In genomic region chr9:129242971-129243561, GRCh38 we compare ENCODE assay signal across 12 cellular contexts.
DNase-seq lines count a peak whose midpoint lies in the region; ATAC-seq and TF ChIP-seq lines count a peak whose summit lies in the region.
"Had no signal": no experiment of that assay in that cellular context is flagged by ENCODE, and none has a peak within 500 bp of the region (broad histone marks: within the 10 kb centered on the region; RNA-seq: fewer than 3 reads in every experiment).

No MANE protein-coding gene starts in this region.

- no peaks in the 10 kb centered on the region for H3K9me2 ChIP-seq in SK-N-SH

- no peak for TF ChIP-seq POLR2A in heart left ventricle (IDR thresholded peaks at IDR 0.05)

- TF ChIP-seq EP300 in SK-N-SH (IDR thresholded peaks at IDR 0.05; ENCODE audit: borderline replicate concordance in 1 of 2, low read depth in 1 of 2, low read length in 1 of 2) = no peak

- no peak overlapping the region for H2AFZ ChIP-seq in SK-N-SH (ENCODE audit: low read depth)

- no peak overlapping the region for H3K9ac ChIP-seq in SK-N-SH

- H3K27me3 ChIP-seq in SK-N-SH (ENCODE audit: insufficient read depth) (no peaks in the 10 kb centered on the region), heart left ventricle (no peaks in the 10 kb centered on the region)
- H3K27me3 ChIP-seq: brain microvascular endothelial cell had no signal

- H4K20me1 ChIP-seq in SK-N-SH (ENCODE audit: insufficient read depth) = no peaks in the 10 kb centered on the region

- CTCF ChIA-PET in SK-N-SH (lab: Yijun Ruan, JAX) = interaction anchor here (0.7 kb wide), 1 partner anchor 111 kb away, joined by 3 read pairs; no protein-coding TSS in a partner anchor

- H3K4me3 ChIP-seq in SK-N-SH (ENCODE audit: low read depth in 2 of 2, low read length in 1 of 2) = no peak overlapping the region
- no peak overlapping the region for H3K4me3 ChIP-seq in heart left ventricle

- no peak overlapping the region for H3K4me2 ChIP-seq in SK-N-SH

- H3K4me1 ChIP-seq in SK-N-SH (ENCODE audit: control insufficient read depth in 1 of 2, insufficient read depth in 2 of 2, low read depth in 1 of 2, low read length in 1 of 2) (no peaks in the 10 kb centered on the region), heart left ventricle (peaks cover 0 to 3% (median 0%) of the 10 kb centered on the region in 12 donors)

- no peaks in the 10 kb centered on the region for H3K79me2 ChIP-seq in SK-N-SH (ENCODE audit: insufficient read depth)

- TF ChIP-seq CTCF in SK-N-SH (IDR thresholded peaks at IDR 0.05) = no peak
- TF ChIP-seq CTCF in heart left ventricle (IDR thresholded peaks at IDR 0.05) = no peak

- no peaks in the 10 kb centered on the region for H3K36me3 ChIP-seq in SK-N-SH (replicated peaks in 1 of 2; ENCODE audit: control insufficient read depth in 1 of 2, insufficient read depth in 2 of 2, low read length in 1 of 2)
- no peaks in the 10 kb centered on the region for H3K36me3 ChIP-seq in heart left ventricle
- H3K36me3 ChIP-seq: brain microvascular endothelial cell had no signal

- TF ChIP-seq RAD21 in SK-N-SH (IDR thresholded peaks at IDR 0.05; ENCODE audit: low read length) = no peak

- no peaks in the 10 kb centered on the region for H3F3A ChIP-seq in SK-N-SH (replicated peaks; ENCODE audit: insufficient read depth)

- 78% methylated on average over 15 of the region's 20 CpGs for WGBS in SK-N-SH (ENCODE audit: low lambda C conversion rate)
- 78 to 80% (median 79%) methylated on average over 19 to 20 of the region's 20 CpGs for WGBS in heart left ventricle, 4 donors

- ATAC-seq in heart left ventricle = peak in 3 of 4 donors; percentile 46 to 73 (median 57)
- ATAC-seq in GM18909 (IDR thresholded peaks at IDR 0.05; ENCODE audit: poor library complexity, unreplicated experiment) = no peak
- ATAC-seq in HG03565 (IDR thresholded peaks at IDR 0.05; ENCODE audit: unreplicated experiment) = no peak
- ATAC-seq: stimulated activated memory B cell treated with anti-CD40 and anti-IgM and Interleukin-4, amounts not matched to agents 10 μg/mL and 1 μg/mL and 100 μg/mL, for 72 hours had no signal

- H3K27ac ChIP-seq in SK-N-SH (ENCODE audit: low read depth in 2 of 2, low read length in 1 of 2) = no peak overlapping the region
- H3K27ac ChIP-seq in heart left ventricle = peak overlapping the region in 3 of 12 donors; percentile 5 to 43 (median 28)
- H3K27ac ChIP-seq: brain microvascular endothelial cell had no signal

- POLR2A ChIA-PET in SK-N-SH (lab: Yijun Ruan, JAX) = no interaction called here

- DNase-seq in COLO668 (lab: John Stamatoyannopoulos, UW; ENCODE audit: unreplicated experiment) = peak; percentile 11
- no peak for DNase-seq in SK-N-SH
- peak in 3 of 5 donors; percentile 36 to 56 (median 42) for DNase-seq in heart left ventricle
- peak; percentile 86 for DNase-seq in posterior vena cava (ENCODE audit: low spot score)
- DNase-seq in activated CD8-positive, alpha-beta memory T cell treated with anti-CD3 and anti-CD28 coated beads, Interleukin-2, amount 50 U/mL, for 48 hours = no peak
- no peak for DNase-seq in activated T-cell treated with anti-CD3 and anti-CD28 coated beads for 4 hours
- DNase-seq: brain microvascular endothelial cell; CD4-positive, CD25-positive, alpha-beta regulatory T cell; NCI-H1092 had no signal

- intact Hi-C loops in heart left ventricle (cut with DNase I) = no loop called here
- intact Hi-C loops in posterior vena cava (cut with DNase I) = no loop called here

- H3K9me3 ChIP-seq in SK-N-SH (no peaks in the 10 kb centered on the region), heart left ventricle (no peaks in the 10 kb centered on the region)

TF ChIP-seq in SK-N-SH, 30 proteins besides CTCF, POLR2A, EP300 and RAD21:
- TF ChIP-seq EZH2phosphoT487 (IDR thresholded peaks at IDR 0.05; ENCODE audit: borderline replicate concordance, low read depth) (no peak), MAX (IDR thresholded peaks at IDR 0.05; ENCODE audit: low read depth) (0 out of 2 replicates have a peak, but pooled peaks have one; percentile 31)

Comparison
In these comparisons a context has a peak if more than half of its experiments do, and no peak if none do; other contexts are left out.
1. DNase-seq: peak in COLO668 (single experiment), heart left ventricle (3 of 5) and posterior vena cava (single experiment); none in SK-N-SH (single experiment), activated CD8-positive, alpha-beta memory T cell treated with anti-CD3 and anti-CD28 coated beads, Interleukin-2, amount 50 U/mL, for 48 hours (single experiment) and activated T-cell treated with anti-CD3 and anti-CD28 coated beads for 4 hours (single experiment).
2. ATAC-seq: peak in heart left ventricle (3 of 4); none in GM18909 (single experiment) and HG03565 (single experiment).